Comparison of ENCODE assay signal across 16 cellular contexts in genomic region chr2:100237770-100238169, GRCh38.
DNase-seq lines count a peak whose midpoint lies in the region; ATAC-seq and TF ChIP-seq lines count a peak whose summit lies in the region.
"Had no signal": no experiment of that assay in that cellular context is flagged by ENCODE, and none has a peak within 500 bp of the region (broad histone marks: within the 10 kb centered on the region; RNA-seq: fewer than 3 reads in every experiment).

No MANE protein-coding gene starts in this region.

- H2AK5ac ChIP-seq in mesendoderm (ENCODE audit: low read length): no peak overlapping the region

- H3K79me2 ChIP-seq in mesendoderm (ENCODE audit: control insufficient read depth, insufficient read depth, low read length): no peaks in the 10 kb centered on the region

- no peaks in the 10 kb centered on the region for H3K36me3 ChIP-seq in mesendoderm (ENCODE audit: control insufficient read depth, insufficient read depth, low read length)
- H3K36me3 ChIP-seq: BE2C, lower lobe of right lung had no signal

- no peak overlapping the region for H3K9ac ChIP-seq in mesendoderm (ENCODE audit: low read length)

- no CpG with 5 or more reads among the region's 8 CpGs for WGBS in mesendoderm (ENCODE audit: extremely low coverage, insufficient coverage, low lambda C conversion rate)

- peak overlapping the region; percentile 54 for H3K27ac Mint-ChIP-seq in T-helper 17 cell

- peak; percentile 6 for TF ChIP-seq CTCF in HFF-Myc (IDR thresholded peaks at IDR 0.05; ENCODE audit: low read depth, low read length, missing control alignments)

- H3K9me3 ChIP-seq in T-helper 17 cell (ENCODE audit: control insufficient read depth, low read length, poor library complexity, severe bottlenecking): no peaks in the 10 kb centered on the region
- H3K9me3 ChIP-seq: BE2C, lower lobe of right lung, testis had no signal

- DNase-seq in ELR (ENCODE audit: low read depth): peak; percentile 46
- DNase-seq in HFF-Myc (ENCODE audit: extremely low read depth, low read depth): no peak
- no peak for DNase-seq in T-helper 17 cell
- peak; percentile 74 for DNase-seq in mesendoderm
- no peak for DNase-seq in HuH-7.5 (ENCODE audit: low spot score)
- no peak for DNase-seq in activated T-cell treated with anti-CD3 and anti-CD28 coated beads, Interleukin-2, amount 50 U/mL, for 4 hours
- DNase-seq: aorta, BE2C, GOT3, lower lobe of right lung, NCI-H2029, NCI-H510A treated with DMSO at 0.1 percent for 48 hours, testis had no signal

- ATAC-seq in T-helper 17 cell (no peak), esophagus mucosa (no peak)
- ATAC-seq in activated T-cell treated with anti-CD3 and anti-CD28 coated beads, Interleukin-2, amount 50 U/mL, for 4 hours: no peak
- ATAC-seq: lower lobe of right lung had no signal

- H2BK120ac ChIP-seq in mesendoderm (ENCODE audit: low read depth, low read length): no peak overlapping the region

- no peaks in the 10 kb centered on the region for H3K79me1 ChIP-seq in mesendoderm (ENCODE audit: low read length)

- H2BK15ac ChIP-seq in mesendoderm (replicated peaks; ENCODE audit: low read depth): no peak overlapping the region

- peaks cover 4% of the 10 kb centered on the region for H3K4me1 ChIP-seq in mesendoderm (ENCODE audit: control insufficient read depth, low read depth, low read length)

- H2BK5ac ChIP-seq in mesendoderm (ENCODE audit: low read length): no peak overlapping the region

- no peak overlapping the region for H3K4ac ChIP-seq in mesendoderm (ENCODE audit: low read depth, low read length)

- H4K5ac ChIP-seq in mesendoderm (ENCODE audit: low read length): no peak overlapping the region

- no peak overlapping the region for H3K27ac ChIP-seq in mesendoderm (ENCODE audit: low read depth, low read length)
- H3K27ac ChIP-seq: lower lobe of right lung, skin epidermis, testis, VCaP had no signal

- no peak overlapping the region for H4K8ac ChIP-seq in mesendoderm (ENCODE audit: low read depth, low read length)

- H3K27me3 Mint-ChIP-seq in T-helper 17 cell: peaks cover 4% of the 10 kb centered on the region
- H3K27me3 Mint-ChIP-seq in activated T-cell treated with anti-CD3 and anti-CD28 coated beads, Interleukin-2, amount 50 U/mL, for 4 hours (ENCODE audit: low read depth): no peaks in the 10 kb centered on the region

- H3K18ac ChIP-seq in mesendoderm (ENCODE audit: low read length): no peak overlapping the region

- H3K36me3 Mint-ChIP-seq in T-helper 17 cell (ENCODE audit: low read depth): no peaks in the 10 kb centered on the region
- no peaks in the 10 kb centered on the region for H3K36me3 Mint-ChIP-seq in activated T-cell treated with anti-CD3 and anti-CD28 coated beads, Interleukin-2, amount 50 U/mL, for 4 hours (ENCODE audit: insufficient read depth)

- H3K27me3 ChIP-seq in mesendoderm (ENCODE audit: insufficient read depth, low read length, poor library complexity): no peaks in the 10 kb centered on the region
- H3K27me3 ChIP-seq: BE2C, testis had no signal

- peaks cover 32% of the 10 kb centered on the region for H3K4me1 Mint-ChIP-seq in T-helper 17 cell
- peaks cover 18% of the 10 kb centered on the region for H3K4me1 Mint-ChIP-seq in activated T-cell treated with anti-CD3 and anti-CD28 coated beads, Interleukin-2, amount 50 U/mL, for 4 hours (ENCODE audit: low read depth)

- H3K4me3 Mint-ChIP-seq in T-helper 17 cell: no peak overlapping the region
- no peak overlapping the region for H3K4me3 Mint-ChIP-seq in activated T-cell treated with anti-CD3 and anti-CD28 coated beads, Interleukin-2, amount 50 U/mL, for 4 hours

- no peak overlapping the region for H3K4me3 ChIP-seq in HFF-Myc (replicated peaks; ENCODE audit: low read depth, low read length)
- no peak overlapping the region for H3K4me3 ChIP-seq in mesendoderm (ENCODE audit: low read length)
- H3K4me3 ChIP-seq: lower lobe of right lung, skin epidermis, testis had no signal

- no peak overlapping the region for H3K4me2 ChIP-seq in mesendoderm (ENCODE audit: low read length)

- no peaks in the 10 kb centered on the region for H3K9me3 Mint-ChIP-seq in activated T-cell treated with anti-CD3 and anti-CD28 coated beads, Interleukin-2, amount 50 U/mL, for 4 hours

- H3K23ac ChIP-seq in mesendoderm (ENCODE audit: low read length): no peak overlapping the region

- no peak overlapping the region for H3K56ac ChIP-seq in mesendoderm (ENCODE audit: low read length)

Comparison
In these comparisons a context has a peak if more than half of its experiments do, and no peak if none do; other contexts are left out.
1. DNase-seq: peak in ELR (single experiment) and mesendoderm (single experiment); none in HFF-Myc (single experiment), T-helper 17 cell (0 of 3), HuH-7.5 (single experiment) and activated T-cell treated with anti-CD3 and anti-CD28 coated beads, Interleukin-2, amount 50 U/mL, for 4 hours (single experiment).